ENCODE assay signal across 7 cellular contexts in the genomic region with DNA sequence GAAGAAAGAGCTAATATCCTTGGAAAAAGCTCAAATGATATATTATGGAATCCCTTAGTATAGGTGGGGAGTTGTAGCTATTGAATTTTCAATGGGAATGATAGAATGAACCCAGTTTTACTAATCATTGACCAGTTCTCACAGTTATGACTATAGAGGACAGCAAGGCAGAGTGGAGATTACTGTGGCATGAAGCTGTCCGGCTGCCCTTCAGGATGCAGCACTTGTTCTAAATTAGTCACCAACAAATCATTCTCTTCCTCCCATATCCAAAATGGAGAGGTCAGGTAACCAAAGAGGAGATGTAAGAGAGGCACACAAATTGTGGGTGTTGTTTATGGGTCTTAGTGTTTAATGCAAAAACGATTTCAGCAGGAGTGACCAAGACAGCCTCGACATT.
"Had no signal": no experiment of that assay in that cellular context is flagged by ENCODE, and none has a peak within 500 bp of the region (broad histone marks: within the 10 kb centered on the region; RNA-seq: fewer than 3 reads in every experiment).

No MANE protein-coding gene starts in this region.

- ATAC-seq: HepG2 had no signal

- H2AFZ ChIP-seq: GM23248 had no signal

- DNase-seq: GM23248, GOT3, H9, HCEC 1CT, KG1 had no signal

- H3K9ac ChIP-seq: GM23248 had no signal

- H3K4me3 ChIP-seq: GM23248 had no signal

- FAIRE-seq: HepG2 had no signal

- H3K27ac ChIP-seq: GM23248, HL-60 had no signal
